Comparison of ENCODE assay signal across 8 cellular contexts in genomic region chr11:41461057-41461681, GRCh38. TPM values are rescaled to one million over a fixed set of nuclear protein-coding genes. Genes with fewer than 3 reads are reported as not detected.
DNase-seq lines count a peak whose midpoint lies in the region; ATAC-seq, FAIRE-seq and TF ChIP-seq lines count a peak whose summit lies in the region.

No MANE protein-coding gene starts in this region.

- H3K27ac ChIP-seq in MM.1S (ENCODE audit: low read length), result no peak overlapping the region
- no peak overlapping the region for H3K27ac ChIP-seq in breast epithelium
- no peak overlapping the region for H3K27ac ChIP-seq in pancreas

- ATAC-seq in pancreas (peak in 3 of 4 donors; percentile 42 to 67 (median 49)), GM21786 (IDR thresholded peaks at IDR 0.05; ENCODE audit: unreplicated experiment) (no peak), GM21576 (IDR thresholded peaks at IDR 0.05; ENCODE audit: unreplicated experiment) (no peak), GM19463 (IDR thresholded peaks at IDR 0.05; ENCODE audit: unreplicated experiment) (no peak)

- H4K20me1 ChIP-seq in MM.1S (ENCODE audit: insufficient read depth, low read length), result no peaks in the 10 kb centered on the region

- TF ChIP-seq CTCF in GM10248 (IDR thresholded peaks at IDR 0.05; ENCODE audit: control extremely low read depth, extremely low read depth, low read depth, missing control alignments), result peak; percentile 62
- TF ChIP-seq CTCF in MM.1S (IDR thresholded peaks at IDR 0.05; ENCODE audit: low read length), result peak; percentile 77
- TF ChIP-seq CTCF in breast epithelium (IDR thresholded peaks at IDR 0.05), result peak; percentile 62 to 82 (median 66)
- TF ChIP-seq CTCF in pancreas (IDR thresholded peaks at IDR 0.05), result peak; percentile 60 to 79 (median 63)

- TF ChIP-seq POLR2A in breast epithelium (IDR thresholded peaks at IDR 0.05), result no peak

- no peak overlapping the region for H3K4me2 ChIP-seq in MM.1S (ENCODE audit: low read depth, low read length)

- no peaks in the 10 kb centered on the region for H3K9me2 ChIP-seq in MM.1S (replicated peaks; ENCODE audit: insufficient read depth, low read length)

- H3K4me3 ChIP-seq in MM.1S (ENCODE audit: low read length) (no peak overlapping the region), breast epithelium (no peak overlapping the region), pancreas (no peak overlapping the region)

- intact Hi-C loops in breast epithelium (cut with DNase I; ENCODE audit: low total_unique reads), result no loop called here
- intact Hi-C loops in pancreas (cut with DNase I), result loop anchor here in 1 of 3 donors (10.0 kb wide), 1 partner anchor 1064 kb away; no protein-coding TSS in a partner anchor

- 0 to 6% methylated on average over 1 of the region's 1 CpG for WGBS in pancreas, 2 donors

- H3K9ac ChIP-seq in MM.1S (ENCODE audit: low read length), result no peak overlapping the region

- H3K9me3 ChIP-seq in MM.1S (replicated peaks; ENCODE audit: insufficient read depth, low read length) (no peaks in the 10 kb centered on the region), breast epithelium (no peaks in the 10 kb centered on the region), pancreas (no peaks in the 10 kb centered on the region)

- CTCF ChIA-PET in GM10248 (lab: Yijun Ruan, JAX), result interaction anchor here (0.7 to 3.5 kb wide), 12 partner anchors 10 to 1826 kb away, joined by 3 to 39 read pairs (median 4); no protein-coding TSS in a partner anchor

- H3K27me3 ChIP-seq in MM.1S (replicated peaks; ENCODE audit: insufficient read depth, low read length), result no peaks in the 10 kb centered on the region
- H3K27me3 ChIP-seq in breast epithelium, result peaks cover 0 to 7% of the 10 kb centered on the region in 2 donors
- H3K27me3 ChIP-seq in pancreas, result peaks cover 0 to 9% (median 3%) of the 10 kb centered on the region in 4 donors

- no peaks in the 10 kb centered on the region for H3K4me1 ChIP-seq in MM.1S (ENCODE audit: low read length)
- H3K4me1 ChIP-seq in breast epithelium, result no peaks in the 10 kb centered on the region
- no peaks in the 10 kb centered on the region for H3K4me1 ChIP-seq in pancreas

- POLR2A ChIA-PET in GM10248 (lab: Yijun Ruan, JAX), result no interaction called here

- H3K36me3 ChIP-seq in MM.1S (replicated peaks; ENCODE audit: insufficient read depth, low read length) (no peaks in the 10 kb centered on the region), breast epithelium (no peaks in the 10 kb centered on the region), pancreas (no peaks in the 10 kb centered on the region)

- peak; percentile 76 for FAIRE-seq in pancreas (lab: Jason Lieb, UNC)

- DNase-seq in GM10248 (ENCODE audit: extremely low spot score) (no peak), MM.1S (peak; percentile 27), breast epithelium (ENCODE audit: low spot score in 2 of 2) (no peak), pancreas (no peak)
- no peak for DNase-seq in activated naive CD4-positive, alpha-beta T cell treated with Interleukin-2 at 50 U/mL for 16 hours

- H3K79me2 ChIP-seq in MM.1S (ENCODE audit: low read length), result no peaks in the 10 kb centered on the region

- no peaks in the 10 kb centered on the region for H3F3A ChIP-seq in MM.1S (ENCODE audit: insufficient read depth, low read length)

- no peak overlapping the region for H2AFZ ChIP-seq in MM.1S (ENCODE audit: low read length)

RNA-seq across cellular contexts. Expression of gene LRRC4C, which starts 1.7 kb away (rescaled TPM):
- total RNA-seq in breast epithelium, result 10 to 100 TPM in 1 of 3 donors, 1 to 10 TPM in 2; 2.9 to 15.4 (median 6.6) TPM
- total RNA-seq in pancreas, result under 1 TPM; 0.04 to 0.84 (median 0.16) TPM
- polyA plus RNA-seq in pancreas, result under 1 TPM; 0.11 to 0.26 TPM

Comparison
In these comparisons a context has a peak if more than half of its experiments do, and no peak if none do; other contexts are left out.
1. ATAC-seq: peak in pancreas (3 of 4); none in GM21786 (single experiment), GM21576 (single experiment) and GM19463 (single experiment).
2. Peak in every context shown above with its lines, with median percentiles within 50 percentile points of each other: CTCF ChIP-seq.